In genomic region chr12:46368684-46369083, GRCh38 we compare ENCODE assay signal across 9 cellular contexts. TPM values are rescaled to one million over a fixed set of nuclear protein-coding genes. Genes with fewer than 3 reads are reported as not detected.
DNase-seq lines count a peak whose midpoint lies in the region; ATAC-seq and TF ChIP-seq lines count a peak whose summit lies in the region.
"Had no signal": no experiment of that assay in that cellular context is flagged by ENCODE, and none has a peak within 500 bp of the region (broad histone marks: within the 10 kb centered on the region; RNA-seq: fewer than 3 reads in every experiment).

No MANE protein-coding gene starts in this region.

- TF ChIP-seq CTCF in brain microvascular endothelial cell (IDR thresholded peaks at IDR 0.05; ENCODE audit: low read depth, low read length, missing control alignments), result no peak
- TF ChIP-seq CTCF in type B pancreatic cell (conservative IDR thresholded peaks at IDR 0.05), result no peak

- peaks cover 76% of the 10 kb centered on the region for H3K36me3 Mint-ChIP-seq in activated naive CD4-positive, alpha-beta T cell treated with anti-CD3 and anti-CD28 coated beads, Interleukin-2, amount 10 ng/mL, durations not matched to agents 7 days and 5 days
- H3K36me3 Mint-ChIP-seq in memory B cell (peaks cover 20% of the 10 kb centered on the region), type B pancreatic cell (peaks cover 49% of the 10 kb centered on the region)

- H3K27me3 ChIP-seq in brain microvascular endothelial cell (replicated peaks), result no peaks in the 10 kb centered on the region
- H3K27me3 ChIP-seq: SJCRH30 had no signal

- peak overlapping the region; percentile 98 for H3K4me3 Mint-ChIP-seq in activated naive CD4-positive, alpha-beta T cell treated with anti-CD3 and anti-CD28 coated beads, Interleukin-2, amount 10 ng/mL, durations not matched to agents 7 days and 5 days
- H3K4me3 Mint-ChIP-seq in memory B cell (no peak overlapping the region), type B pancreatic cell (peak overlapping the region; percentile 97)

- in situ Hi-C loops in brain microvascular endothelial cell (cut with HindIII; ENCODE audit: low pct_ligation_motif_present, low sequenced_read_pairs), result no loop called here

- H3K27ac Mint-ChIP-seq in activated naive CD4-positive, alpha-beta T cell treated with anti-CD3 and anti-CD28 coated beads, Interleukin-2, amount 10 ng/mL, durations not matched to agents 7 days and 5 days, result peak overlapping the region; percentile 69
- peak overlapping the region; percentile 20 for H3K27ac Mint-ChIP-seq in memory B cell
- no peak overlapping the region for H3K27ac Mint-ChIP-seq in type B pancreatic cell

- peak overlapping the region; percentile 99 for H3K4me3 ChIP-seq in brain microvascular endothelial cell (ENCODE audit: low read depth, low read length)
- H3K4me3 ChIP-seq: SJCRH30 had no signal

- H3K27ac ChIP-seq in brain microvascular endothelial cell, result no peak overlapping the region
- H3K27ac ChIP-seq: SJCRH30 had no signal

- no peak for DNase-seq in activated naive CD4-positive, alpha-beta T cell treated with anti-CD3 and anti-CD28 coated beads, Interleukin-2, amount 10 ng/mL, durations not matched to agents 7 days and 5 days
- DNase-seq in activated naive CD4-positive, alpha-beta T cell treated with Interleukin-2 at 50 U/mL for 16 hours, result no peak
- no peak for DNase-seq in brain microvascular endothelial cell
- DNase-seq in memory B cell (ENCODE audit: low spot score in 2 of 2), result no peak
- no peak for DNase-seq in type B pancreatic cell (ENCODE audit: extremely low spot score, unreplicated experiment)
- no peak for DNase-seq in retina
- DNase-seq in NCI-H1417 (lab: John Stamatoyannopoulos, UW), result no peak
- no peak for DNase-seq in NCI-H2029 (lab: John Stamatoyannopoulos, UW)
- DNase-seq: SJCRH30 had no signal

- no peaks in the 10 kb centered on the region for H3K9me3 Mint-ChIP-seq in activated naive CD4-positive, alpha-beta T cell treated with anti-CD3 and anti-CD28 coated beads, Interleukin-2, amount 10 ng/mL, durations not matched to agents 7 days and 5 days
- H3K9me3 Mint-ChIP-seq in memory B cell, result no peaks in the 10 kb centered on the region
- H3K9me3 Mint-ChIP-seq in type B pancreatic cell, result no peaks in the 10 kb centered on the region

- H3K36me3 ChIP-seq in brain microvascular endothelial cell (replicated peaks), result peaks cover 83% of the 10 kb centered on the region

- peaks cover 65% of the 10 kb centered on the region for H3K4me1 Mint-ChIP-seq in activated naive CD4-positive, alpha-beta T cell treated with anti-CD3 and anti-CD28 coated beads, Interleukin-2, amount 10 ng/mL, durations not matched to agents 7 days and 5 days
- H3K4me1 Mint-ChIP-seq in memory B cell, result peaks cover 22% of the 10 kb centered on the region
- peaks cover 36% of the 10 kb centered on the region for H3K4me1 Mint-ChIP-seq in type B pancreatic cell (ENCODE audit: unreplicated experiment)

- no peak for ATAC-seq in memory B cell (ENCODE audit: low read depth)

- H3K27me3 Mint-ChIP-seq in activated naive CD4-positive, alpha-beta T cell treated with anti-CD3 and anti-CD28 coated beads, Interleukin-2, amount 10 ng/mL, durations not matched to agents 7 days and 5 days, result peaks cover 12% of the 10 kb centered on the region
- H3K27me3 Mint-ChIP-seq in memory B cell (no peaks in the 10 kb centered on the region), type B pancreatic cell (no peaks in the 10 kb centered on the region)

- CTCF ChIA-PET in activated naive CD4-positive, alpha-beta T cell treated with anti-CD3 and anti-CD28 coated beads, Interleukin-2, amount 10 ng/mL, durations not matched to agents 7 days and 5 days (lab: Charles Lee), result interaction anchor here (0.6 kb wide), 1 partner anchor 1035 kb away, joined by 3 read pairs; no protein-coding TSS in a partner anchor

RNA-seq across cellular contexts. Expression of gene SLC38A2, which starts 3.9 kb away (rescaled TPM):
- total RNA-seq in type B pancreatic cell (ENCODE audit: low replicate concordance), result 204 and 217 TPM in 2 replicates
